15 cellular contexts compared by ENCODE assay signal in the genomic region with DNA sequence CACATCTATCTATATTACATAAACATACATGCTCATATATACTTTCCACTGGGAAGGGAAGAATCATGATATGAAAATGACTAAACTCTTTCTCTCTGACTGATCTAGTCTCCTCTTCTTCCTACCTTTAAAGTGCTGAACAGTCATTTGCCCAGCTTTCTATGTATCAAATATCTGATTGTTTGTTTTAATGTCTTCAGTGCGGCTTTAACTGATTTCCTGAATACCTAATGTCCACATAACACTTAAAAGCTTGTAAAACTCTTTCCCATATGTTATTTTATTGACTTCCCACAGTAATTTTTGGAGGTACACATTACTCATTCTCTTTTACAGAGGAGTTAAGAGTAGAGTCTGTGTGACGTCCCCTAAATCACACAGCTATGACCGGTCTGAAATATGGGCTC. TPM values are rescaled to one million over a fixed set of nuclear protein-coding genes. Genes with fewer than 3 reads are reported as not detected.
DNase-seq lines count a peak whose midpoint lies in the region; ATAC-seq and TF ChIP-seq lines count a peak whose summit lies in the region.
"Had no signal": no experiment of that assay in that cellular context is flagged by ENCODE, and none has a peak within 500 bp of the region (broad histone marks: within the 10 kb centered on the region; RNA-seq: fewer than 3 reads in every experiment).

No MANE protein-coding gene starts in this region.

- CTCF ChIA-PET in WTC11 (lab: Charles Lee): interaction anchor here (1.4 kb wide), 1 partner anchor 37 kb away, joined by 7 read pairs; no protein-coding TSS in a partner anchor

- H3K36me3 ChIP-seq in lower lobe of right lung (no peaks in the 10 kb centered on the region), ovary (no peaks in the 10 kb centered on the region)
- H3K36me3 ChIP-seq: uterus, WERI-Rb-1 had no signal

- no peaks in the 10 kb centered on the region for H3K9me3 Mint-ChIP-seq in activated naive CD4-positive, alpha-beta T cell treated with anti-CD3 and anti-CD28 coated beads, Interleukin-2, amount 50 U/mL, for 24 hours
- peaks cover 3% of the 10 kb centered on the region for H3K9me3 Mint-ChIP-seq in activated naive CD8-positive, alpha-beta T cell treated with anti-CD3 and anti-CD28 coated beads, Interleukin-2, amount 10 ng/mL, durations not matched to agents 7 days and 5 days
- H3K9me3 Mint-ChIP-seq in stimulated activated naive CD8-positive, alpha-beta T cell treated with anti-CD3 and anti-CD28 coated beads, Interleukin-15, amount 100 ng/mL, for 72 hours: no peaks in the 10 kb centered on the region
- H3K9me3 Mint-ChIP-seq in WTC11: no peaks in the 10 kb centered on the region
- H3K9me3 Mint-ChIP-seq: dendritic cell treated with granulocyte-macrophage colony-stimulating factor and Interleukin-4, amounts not matched to agents 40 ng/mL and 50 ng/mL, for 4 days had no signal

- ATAC-seq in HG02973 (IDR thresholded peaks at IDR 0.05; ENCODE audit: unreplicated experiment) (peak; percentile 13), lower lobe of right lung (no peak), WTC11 (no peak)
- no peak for ATAC-seq in activated naive CD8-positive, alpha-beta T cell treated with anti-CD3 and anti-CD28 coated beads, Interleukin-2, amount 10 ng/mL, durations not matched to agents 7 days and 5 days (ENCODE audit: low read depth)
- ATAC-seq in stimulated activated naive CD8-positive, alpha-beta T cell treated with anti-CD3 and anti-CD28 coated beads, Interleukin-15, amount 100 ng/mL, for 72 hours: peak; percentile 52
- ATAC-seq: foreskin keratinocyte had no signal

- H3K27me3 ChIP-seq in lower lobe of right lung (ENCODE audit: low read depth) (no peaks in the 10 kb centered on the region), ovary (no peaks in the 10 kb centered on the region)
- H3K27me3 ChIP-seq: foreskin keratinocyte, uterus had no signal

- H3K4me3 ChIP-seq in lower lobe of right lung (no peak overlapping the region), ovary (no peak overlapping the region)
- H3K4me3 ChIP-seq: uterus had no signal

- H3K9me3 ChIP-seq in lower lobe of right lung (no peaks in the 10 kb centered on the region), ovary (no peaks in the 10 kb centered on the region)
- H3K9me3 ChIP-seq: uterus had no signal

- peak overlapping the region; percentile 86 for H3K27ac Mint-ChIP-seq in activated naive CD4-positive, alpha-beta T cell treated with anti-CD3 and anti-CD28 coated beads, Interleukin-2, amount 50 U/mL, for 24 hours
- H3K27ac Mint-ChIP-seq in activated naive CD8-positive, alpha-beta T cell treated with anti-CD3 and anti-CD28 coated beads, Interleukin-2, amount 10 ng/mL, durations not matched to agents 7 days and 5 days: peak overlapping the region; percentile 88
- peak overlapping the region; percentile 49 to 99 for H3K27ac Mint-ChIP-seq in stimulated activated naive CD8-positive, alpha-beta T cell treated with anti-CD3 and anti-CD28 coated beads, Interleukin-15, amount 100 ng/mL, for 72 hours
- no peak overlapping the region for H3K27ac Mint-ChIP-seq in WTC11
- H3K27ac Mint-ChIP-seq: dendritic cell treated with granulocyte-macrophage colony-stimulating factor and Interleukin-4, amounts not matched to agents 40 ng/mL and 50 ng/mL, for 4 days had no signal

- H3K27ac ChIP-seq in lower lobe of right lung: no peak overlapping the region
- H3K27ac ChIP-seq in ovary: no peak overlapping the region
- H3K27ac ChIP-seq: foreskin keratinocyte, HL-60, uterus, WERI-Rb-1 had no signal

- H3K27me3 Mint-ChIP-seq in activated naive CD4-positive, alpha-beta T cell treated with anti-CD3 and anti-CD28 coated beads, Interleukin-2, amount 50 U/mL, for 24 hours: no peaks in the 10 kb centered on the region
- H3K27me3 Mint-ChIP-seq in activated naive CD8-positive, alpha-beta T cell treated with anti-CD3 and anti-CD28 coated beads, Interleukin-2, amount 10 ng/mL, durations not matched to agents 7 days and 5 days: no peaks in the 10 kb centered on the region
- H3K27me3 Mint-ChIP-seq in stimulated activated naive CD8-positive, alpha-beta T cell treated with anti-CD3 and anti-CD28 coated beads, Interleukin-15, amount 100 ng/mL, for 72 hours: no peaks in the 10 kb centered on the region
- no peaks in the 10 kb centered on the region for H3K27me3 Mint-ChIP-seq in WTC11 (ENCODE audit: low read depth)

- peaks cover 88% of the 10 kb centered on the region for H3K4me1 Mint-ChIP-seq in activated naive CD4-positive, alpha-beta T cell treated with anti-CD3 and anti-CD28 coated beads, Interleukin-2, amount 50 U/mL, for 24 hours
- peaks cover 67% of the 10 kb centered on the region for H3K4me1 Mint-ChIP-seq in activated naive CD8-positive, alpha-beta T cell treated with anti-CD3 and anti-CD28 coated beads, Interleukin-2, amount 10 ng/mL, durations not matched to agents 7 days and 5 days
- H3K4me1 Mint-ChIP-seq in stimulated activated naive CD8-positive, alpha-beta T cell treated with anti-CD3 and anti-CD28 coated beads, Interleukin-15, amount 100 ng/mL, for 72 hours: peaks cover 84% of the 10 kb centered on the region
- H3K4me1 Mint-ChIP-seq in WTC11: 0 out of 2 replicates have a peak, but pooled peaks cover 3% of the 10 kb centered on the region

- peaks cover 2% of the 10 kb centered on the region for H3K36me3 Mint-ChIP-seq in activated naive CD4-positive, alpha-beta T cell treated with anti-CD3 and anti-CD28 coated beads, Interleukin-2, amount 50 U/mL, for 24 hours
- H3K36me3 Mint-ChIP-seq in activated naive CD8-positive, alpha-beta T cell treated with anti-CD3 and anti-CD28 coated beads, Interleukin-2, amount 10 ng/mL, durations not matched to agents 7 days and 5 days: peaks cover 14% of the 10 kb centered on the region
- H3K36me3 Mint-ChIP-seq in WTC11: no peaks in the 10 kb centered on the region

- H3K4me3 Mint-ChIP-seq in activated naive CD4-positive, alpha-beta T cell treated with anti-CD3 and anti-CD28 coated beads, Interleukin-2, amount 50 U/mL, for 24 hours: peak overlapping the region; percentile 70
- H3K4me3 Mint-ChIP-seq in activated naive CD8-positive, alpha-beta T cell treated with anti-CD3 and anti-CD28 coated beads, Interleukin-2, amount 10 ng/mL, durations not matched to agents 7 days and 5 days: peak overlapping the region; percentile 74
- peak overlapping the region; percentile 17 to 84 for H3K4me3 Mint-ChIP-seq in stimulated activated naive CD8-positive, alpha-beta T cell treated with anti-CD3 and anti-CD28 coated beads, Interleukin-15, amount 100 ng/mL, for 72 hours
- H3K4me3 Mint-ChIP-seq in WTC11: no peak overlapping the region
- H3K4me3 Mint-ChIP-seq: dendritic cell treated with granulocyte-macrophage colony-stimulating factor and Interleukin-4, amounts not matched to agents 40 ng/mL and 50 ng/mL, for 4 days had no signal

- TF ChIP-seq POLR2A in ovary (IDR thresholded peaks at IDR 0.05): no peak

- POLR2A ChIA-PET in activated naive CD8-positive, alpha-beta T cell treated with anti-CD3 and anti-CD28 coated beads, Interleukin-2, amount 10 ng/mL, durations not matched to agents 7 days and 5 days (lab: Charles Lee): interaction anchor here (0.9 to 5.7 kb wide), 12 partner anchors 10 to 113 kb away, joined by 3 to 75 read pairs (median 10); partner anchors contain the start of genes CLDND1, CPOX and GPR15
- POLR2A ChIA-PET in WTC11 (lab: Charles Lee): interaction anchor here (1.0 kb wide), 1 partner anchor 42 kb away, joined by 3 read pairs; the partner anchor contains the start of gene CLDND1

- 51 to 81% (median 78%) methylated on average over 3 of the region's 3 CpGs for WGBS in ovary, 3 donors

- H3K4me1 ChIP-seq in lower lobe of right lung: no peaks in the 10 kb centered on the region
- H3K4me1 ChIP-seq in ovary (ENCODE audit: insufficient read depth): no peaks in the 10 kb centered on the region
- H3K4me1 ChIP-seq: uterus had no signal

- TF ChIP-seq CTCF in lower lobe of right lung (IDR thresholded peaks at IDR 0.05) (no peak), WTC11 (IDR thresholded peaks at IDR 0.05) (no peak), ovary (IDR thresholded peaks at IDR 0.05) (no peak)

- TF ChIP-seq EP300 in ovary (IDR thresholded peaks at IDR 0.05): no peak

- intact Hi-C loops in lower lobe of right lung (cut with DNase I): no loop called here
- intact Hi-C loops in ovary (cut with DNase I): no loop called here

- no peak for DNase-seq in activated naive CD4-positive, alpha-beta T cell treated with Interleukin-2 at 50 U/mL for 16 hours
- no peak for DNase-seq in activated naive CD8-positive, alpha-beta T cell treated with anti-CD3 and anti-CD28 coated beads, Interleukin-2, amount 10 ng/mL, durations not matched to agents 7 days and 5 days
- DNase-seq in stimulated activated naive CD8-positive, alpha-beta T cell treated with anti-CD3 and anti-CD28 coated beads, Interleukin-15, amount 100 ng/mL, for 72 hours: no peak
- DNase-seq in lower lobe of right lung (no peak), WTC11 (ENCODE audit: low spot score) (no peak), ovary (no peak)
- DNase-seq: foreskin keratinocyte, kidney glomerular epithelial cell, NCI-H446, uterus, WERI-Rb-1 had no signal

TF ChIP-seq in WTC11, 78 proteins besides CTCF, POLR2A, EP300 and RAD21 (continues in another document):
- TF ChIP-seq MYBL2 (CRISPR knock-in tag; IDR thresholded peaks at IDR 0.05) (no peak), RELA (CRISPR knock-in tag; IDR thresholded peaks at IDR 0.05; ENCODE audit: borderline replicate concordance) (no peak), SMAD3 (CRISPR knock-in tag; IDR thresholded peaks at IDR 0.05; ENCODE audit: borderline replicate concordance) (no peak)

RNA-seq across cellular contexts. Expression of gene CPOX, which starts 28.2 kb away (rescaled TPM):
- 10 to 100 TPM; 51.1 to 52.2 TPM for total RNA-seq in activated naive CD8-positive, alpha-beta T cell treated with anti-CD3 and anti-CD28 coated beads, Interleukin-2, amount 10 ng/mL, durations not matched to agents 7 days and 5 days
- 18.0 TPM for total RNA-seq in lower lobe of right lung
- 31.5 to 33.4 TPM (median 33.1 TPM) in 3 replicates for total RNA-seq in WTC11 (2021)
- 10 to 100 TPM; 11.2 to 19.9 (median 17.1) TPM for total RNA-seq in ovary
- 10 to 100 TPM; 10.6 to 15.2 TPM for polyA plus RNA-seq in ovary

RNA-seq across cellular contexts. Expression of gene GPR15, which starts 33.5 kb away (rescaled TPM):
- 10 to 100 TPM; 40.6 to 44.1 TPM for total RNA-seq in activated naive CD8-positive, alpha-beta T cell treated with anti-CD3 and anti-CD28 coated beads, Interleukin-2, amount 10 ng/mL, durations not matched to agents 7 days and 5 days
- total RNA-seq in lower lobe of right lung (1.4 TPM), WTC11 (2021) (0.14 TPM in 1 of 3 replicates, not detected in the others), ovary (under 1 TPM in 1 of 7 donors, not detected in 6; 0.23 TPM)
- not detected for polyA plus RNA-seq in ovary
- total RNA-seq: foreskin keratinocyte, uterus had no signal
- polyA plus RNA-seq: foreskin keratinocyte had no signal

RNA-seq across cellular contexts. Expression of gene CLDND1, which starts 42.5 kb away (rescaled TPM):
- total RNA-seq in activated naive CD8-positive, alpha-beta T cell treated with anti-CD3 and anti-CD28 coated beads, Interleukin-2, amount 10 ng/mL, durations not matched to agents 7 days and 5 days: 100 to 1,000 TPM; 534 to 542 TPM
- total RNA-seq in lower lobe of right lung: 91.2 TPM
- total RNA-seq in WTC11 (2021): 74.8 to 80.6 TPM (median 78.5 TPM) in 3 replicates
- total RNA-seq in ovary: 100 to 1,000 TPM in 2 of 7 donors, 10 to 100 TPM in 5; 82.5 to 155 (median 93.4) TPM
- polyA plus RNA-seq in ovary: 10 to 100 TPM; 75.3 to 98.9 TPM

Comparison
In these comparisons a context has a peak if more than half of its experiments do, and no peak if none do; other contexts are left out.
1. ATAC-seq: peak in HG02973 (single experiment) and stimulated activated naive CD8-positive, alpha-beta T cell treated with anti-CD3 and anti-CD28 coated beads, Interleukin-15, amount 100 ng/mL, for 72 hours (single experiment); none in activated naive CD8-positive, alpha-beta T cell treated with anti-CD3 and anti-CD28 coated beads, Interleukin-2, amount 10 ng/mL, durations not matched to agents 7 days and 5 days (single experiment), lower lobe of right lung (0 of 2) and WTC11 (single experiment).
2. RNA of gene GPR15, which starts 33.5 kb away (total RNA-seq): 40.6 to 44.1 TPM in activated naive CD8-positive, alpha-beta T cell treated with anti-CD3 and anti-CD28 coated beads, Interleukin-2, amount 10 ng/mL, durations not matched to agents 7 days and 5 days; 1.4 TPM in lower lobe of right lung (single experiment), 0.14 TPM in WTC11 and 0.23 TPM in ovary; every median in the first group is over 10 times any median in the second.